In genomic region chr5:172266071-172266675, GRCh38 we compare ENCODE assay signal across 22 cellular contexts. TPM values are rescaled to one million over a fixed set of nuclear protein-coding genes. Genes with fewer than 3 reads are reported as not detected.
A peak's percentile ranks its signal among the peaks of the same experiment; 100 is the strongest.
DNase-seq lines count a peak whose midpoint lies in the region; ATAC-seq and TF ChIP-seq lines count a peak whose summit lies in the region.
"Had no signal": no experiment of that assay in that cellular context is flagged by ENCODE, and none has a peak within 500 bp of the region (broad histone marks: within the 10 kb centered on the region; RNA-seq: fewer than 3 reads in every experiment).

No MANE protein-coding gene starts in this region.

- H3K4me3 ChIP-seq in BLaER1 (no peak overlapping the region), lower lobe of right lung (no peak overlapping the region)
- H3K4me3 ChIP-seq: GM12878, testis had no signal

- ATAC-seq in lower lobe of right lung (peak; percentile 25 to 54), GM21381 (IDR thresholded peaks at IDR 0.05; ENCODE audit: unreplicated experiment) (no peak)
- ATAC-seq: GM12878, HCT116 had no signal

- DNase-seq in HFFc6, result no peak
- DNase-seq in chondrocyte (ENCODE audit: low spot score), result no peak
- no peak for DNase-seq in lower lobe of right lung
- DNase-seq in NCI-H226, result no peak
- DNase-seq in retina, result no peak
- no peak for DNase-seq in NCI-H2227 treated with DMSO at 0.1 percent for 48 hours (lab: John Stamatoyannopoulos, UW)
- DNase-seq: activated CD4-positive, alpha-beta T cell treated with anti-CD3 and anti-CD28 coated beads, Interleukin-2, amount 50 U/mL, for 4 hours; activated gamma-delta T cell treated with Interleukin-2 at 50 U/mL for 16 hours; activated T-cell treated with anti-CD3 and anti-CD28 coated beads for 4 hours; amygdala; CD4-positive, CD25-positive, alpha-beta regulatory T cell; DMS 273 treated with DMSO at 0.1 percent for 48 hours; hippocampal formation; NCI-H187; testis had no signal

- H3K27me3 ChIP-seq in BLaER1, result no peaks in the 10 kb centered on the region
- H3K27me3 ChIP-seq in lower lobe of right lung (ENCODE audit: low read depth), result no peaks in the 10 kb centered on the region
- H3K27me3 ChIP-seq: testis had no signal

- peak overlapping the region; percentile 2; the same call in 1 of the 2 replicates for H3K4me2 ChIP-seq in BLaER1

- H3K36me3 ChIP-seq in BLaER1, result peaks cover 55% of the 10 kb centered on the region
- peaks cover 3% of the 10 kb centered on the region for H3K36me3 ChIP-seq in lower lobe of right lung

- H4K20me1 ChIP-seq in BLaER1, result peaks cover 100% of the 10 kb centered on the region

- peaks cover 36% of the 10 kb centered on the region for H3K4me1 ChIP-seq in BLaER1
- H3K4me1 ChIP-seq in lower lobe of right lung, result peaks cover 38% of the 10 kb centered on the region
- H3K4me1 ChIP-seq: testis had no signal

- no peak overlapping the region for H3K27ac ChIP-seq in BLaER1
- no peak overlapping the region for H3K27ac ChIP-seq in lower lobe of right lung
- H3K27ac ChIP-seq: RWPE1, testis had no signal

- H3K4me1 Mint-ChIP-seq in HFFc6 (ENCODE audit: low read depth), result peaks cover 39% of the 10 kb centered on the region
- H3K4me1 Mint-ChIP-seq in chondrocyte (ENCODE audit: low read depth), result peaks cover 43% of the 10 kb centered on the region

- H3K9me3 ChIP-seq in BLaER1, result no peaks in the 10 kb centered on the region
- H3K9me3 ChIP-seq in lower lobe of right lung, result no peaks in the 10 kb centered on the region
- H3K9me3 ChIP-seq: testis had no signal

- intact Hi-C loops in lower lobe of right lung (cut with DNase I), result no loop called here

- H3K4me3 Mint-ChIP-seq in HFFc6, result no peak overlapping the region
- H3K4me3 Mint-ChIP-seq in chondrocyte (ENCODE audit: unreplicated experiment), result no peak overlapping the region
- H3K4me3 Mint-ChIP-seq: CD4-positive, CD25-positive, alpha-beta regulatory T cell; neural crest cell had no signal

- H3K9ac ChIP-seq in BLaER1, result no peak overlapping the region

- peak overlapping the region; percentile 62; the same call in 1 of the 2 replicates for H3K27ac Mint-ChIP-seq in HFFc6
- H3K27ac Mint-ChIP-seq in chondrocyte (ENCODE audit: unreplicated experiment), result peak overlapping the region; percentile 50

- H3K36me3 Mint-ChIP-seq in HFFc6 (ENCODE audit: low read depth) (peaks cover 1% of the 10 kb centered on the region; the same call in 1 of the 2 replicates), chondrocyte (ENCODE audit: low read depth) (no peaks in the 10 kb centered on the region)

- H3K27me3 Mint-ChIP-seq in HFFc6 (ENCODE audit: insufficient read depth), result no peaks in the 10 kb centered on the region; the same call in 1 of the 2 replicates
- H3K27me3 Mint-ChIP-seq in chondrocyte (ENCODE audit: low read depth), result no peaks in the 10 kb centered on the region
- H3K27me3 Mint-ChIP-seq: CD4-positive, CD25-positive, alpha-beta regulatory T cell; IgD-negative memory B cell had no signal

- TF ChIP-seq CTCF in HFFc6 (IDR thresholded peaks at IDR 0.05) (no peak), chondrocyte (IDR thresholded peaks at IDR 0.05) (no peak), lower lobe of right lung (IDR thresholded peaks at IDR 0.05) (no peak)

- no peaks in the 10 kb centered on the region for H3K9me3 Mint-ChIP-seq in HFFc6
- H3K9me3 Mint-ChIP-seq in chondrocyte (ENCODE audit: low read depth), result no peaks in the 10 kb centered on the region
- H3K9me3 Mint-ChIP-seq: CD4-positive, CD25-positive, alpha-beta regulatory T cell; IgD-negative memory B cell; neural crest cell had no signal

RNA-seq across cellular contexts. Expression of gene UBTD2, which starts 17.4 kb away (rescaled TPM):
- 10 to 100 TPM; 15.2 to 19.5 (median 17.7) TPM for total RNA-seq in HFFc6 (2021; fragmentation: NEBNext Ultra II Directional; extraction: Animal tissue kit (Norgen Biotek cat#: 25700))
- total RNA-seq in chondrocyte (37.6 to 38.9 TPM (median 38.4 TPM) in 3 replicates), lower lobe of right lung (15.8 TPM)
